Comparison of ENCODE assay signal across 9 cellular contexts in the genomic region with DNA sequence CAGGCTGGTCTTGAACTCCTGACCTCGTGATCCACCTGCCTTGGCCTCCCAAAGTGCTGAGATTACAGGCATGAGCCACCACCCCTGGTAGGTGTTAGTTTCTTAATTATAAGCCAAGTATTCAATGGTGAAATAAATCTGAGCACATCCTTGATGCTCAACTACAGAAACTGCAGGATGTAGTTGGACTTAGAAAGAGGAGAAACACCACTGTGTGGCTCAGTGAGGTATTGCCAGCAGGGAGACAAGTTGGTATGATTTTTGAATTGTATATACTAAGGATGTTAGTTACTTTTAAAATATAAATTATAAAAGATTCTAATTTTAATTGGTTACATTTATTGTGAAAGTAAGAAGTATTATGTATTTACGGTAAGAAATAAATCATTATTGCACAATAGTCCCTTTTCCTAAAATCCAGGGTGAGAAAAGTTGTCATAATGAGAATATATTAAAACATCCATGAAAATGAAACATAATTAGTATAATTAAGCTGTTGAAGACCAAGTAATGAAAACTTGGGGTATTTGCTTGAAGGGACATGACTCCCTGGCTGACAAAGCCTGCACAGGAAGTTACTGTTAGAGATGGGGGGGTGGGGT. TPM values are rescaled to one million over a fixed set of nuclear protein-coding genes. Genes with fewer than 3 reads are reported as not detected.
DNase-seq lines count a peak whose midpoint lies in the region; ATAC-seq and TF ChIP-seq lines count a peak whose summit lies in the region.
"Had no signal": no experiment of that assay in that cellular context is flagged by ENCODE, and none has a peak within 500 bp of the region (broad histone marks: within the 10 kb centered on the region; RNA-seq: fewer than 3 reads in every experiment).

No MANE protein-coding gene starts in this region.

- DNase-seq in AG10803 (ENCODE audit: low read depth) (peak; percentile 43), Peyer's patch (no peak), foreskin fibroblast (peak; percentile 20 to 62), NCI-H1092 (lab: John Stamatoyannopoulos, UW) (no peak), NCI-H526 treated with DMSO at 0.1 percent for 48 hours (lab: John Stamatoyannopoulos, UW) (no peak)
- no peak for DNase-seq in activated CD8-positive, alpha-beta memory T cell treated with anti-CD3 and anti-CD28 coated beads, Interleukin-2, amount 50 U/mL, for 4 hours
- DNase-seq: T-cell had no signal

- no peaks in the 10 kb centered on the region for H3K27me3 ChIP-seq in Peyer's patch

- no peaks in the 10 kb centered on the region for H3K4me1 ChIP-seq in Peyer's patch

- TF ChIP-seq POLR2A in Peyer's patch (IDR thresholded peaks at IDR 0.05): no peak

- H3K27ac ChIP-seq in Peyer's patch: no peak overlapping the region

- TF ChIP-seq CTCF in AG10803 (conservative IDR thresholded peaks at IDR 0.05; ENCODE audit: low read length): peak; percentile 66
- peak in 4 of 6 experiments; percentile 10 to 22 (median 16) for TF ChIP-seq CTCF in Peyer's patch (IDR thresholded peaks at IDR 0.05)
- peak; percentile 37 for TF ChIP-seq CTCF in foreskin fibroblast (IDR thresholded peaks at IDR 0.05; ENCODE audit: low read depth, low read length)

- ATAC-seq in GM21529 (IDR thresholded peaks at IDR 0.05; ENCODE audit: unreplicated experiment): peak; percentile 59
- no peak for ATAC-seq in HG02571 (IDR thresholded peaks at IDR 0.05; ENCODE audit: unreplicated experiment)

- H3K9me3 ChIP-seq in Peyer's patch: no peaks in the 10 kb centered on the region

- H3K4me3 ChIP-seq in AG10803 (ENCODE audit: low read length) (no peak overlapping the region), Peyer's patch (no peak overlapping the region), foreskin fibroblast (ENCODE audit: low read depth in 1 of 2, low read length in 2 of 2) (no peak overlapping the region)

- H3K36me3 ChIP-seq in Peyer's patch: peaks cover 0 to 14% (median 0%) of the 10 kb centered on the region in 3 donors

RNA-seq across cellular contexts. Expression of a gene that starts 17.6 kb away (rescaled TPM):
- 10 to 100 TPM in 2 of 4 donors, 1 to 10 TPM in 2; 2.5 to 16.4 (median 9.0) TPM for total RNA-seq in Peyer's patch

RNA-seq across cellular contexts. Expression of a gene that starts 23.2 kb away (rescaled TPM):
- total RNA-seq in Peyer's patch: 10 to 100 TPM in 1 of 4 donors, 1 to 10 TPM in 1, under 1 TPM in 1, not detected in 1; 0.57 to 10.7 (median 1.1) TPM

RNA-seq across cellular contexts. Expression of a gene that starts 33.5 kb away (rescaled TPM):
- 1,000 to 10,000 TPM in 1 of 4 donors, 100 to 1,000 TPM in 3; 323 to 1,787 (median 560) TPM for total RNA-seq in Peyer's patch

Comparison
In these comparisons a context has a peak if more than half of its experiments do, and no peak if none do; other contexts are left out.
1. DNase-seq: peak in AG10803 (single experiment) and foreskin fibroblast (2 of 2); none in Peyer's patch (0 of 3), NCI-H1092 (single experiment), activated CD8-positive, alpha-beta memory T cell treated with anti-CD3 and anti-CD28 coated beads, Interleukin-2, amount 50 U/mL, for 4 hours (single experiment) and NCI-H526 treated with DMSO at 0.1 percent for 48 hours (single experiment).
2. CTCF ChIP-seq: peak in every context shown above with its lines; median percentile 66 in AG10803; 37 in foreskin fibroblast; 16 in Peyer's patch.